ENCODE assay signal across 34 cellular contexts in the genomic region with DNA sequence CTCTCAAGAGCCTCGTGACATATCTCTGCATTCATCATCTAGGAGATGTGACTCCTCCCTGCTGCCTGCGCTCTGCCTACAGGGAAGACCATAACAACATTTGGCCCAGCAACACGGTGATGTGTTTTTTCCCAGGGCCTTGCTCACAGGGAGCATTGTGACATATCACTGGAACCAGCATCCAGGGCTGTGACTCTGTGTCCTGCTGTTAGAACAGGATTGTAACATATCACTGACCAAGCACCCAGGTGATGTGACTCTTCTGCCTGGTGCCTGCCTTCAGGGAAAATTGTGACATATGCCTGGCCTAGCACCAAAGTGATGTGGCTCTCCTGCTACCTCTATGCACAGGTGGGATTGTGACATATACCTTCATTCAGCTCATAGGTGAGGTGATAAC.
"Had no signal": no experiment of that assay in that cellular context is flagged by ENCODE, and none has a peak within 500 bp of the region (broad histone marks: within the 10 kb centered on the region; RNA-seq: fewer than 3 reads in every experiment).

No MANE protein-coding gene starts in this region.

- H3K27me3 ChIP-seq: MG63 had no signal

- H3K27ac ChIP-seq: KMS-11 had no signal

- H3K36me3 ChIP-seq: MG63 had no signal

- H3K9ac ChIP-seq: KMS-11 had no signal

- H3K4me2 ChIP-seq: KMS-11 had no signal

- DNase-seq: Karpas-422, Kasumi-1, MG63, MM.1S, MV-4-11, NCI-H1048, NCI-H1092, NCI-H1092 treated with DMSO at 0.1 percent for 48 hours, NCI-H1105, NCI-H1105 treated with DMSO at 0.1 percent for 48 hours, NCI-H1417, NCI-H1417 treated with DMSO at 0.1 percent for 48 hours, NCI-H1436, NCI-H1436 treated with DMSO at 0.1 percent for 48 hours, NCI-H146, NCI-H1694, NCI-H1694 treated with DMSO at 0.1 percent for 48 hours, NCI-H187, NCI-H187 treated with DMSO at 0.1 percent for 48 hours, NCI-H1930, NCI-H2029, NCI-H2029 treated with DMSO at 0.1 percent for 48 hours, NCI-H2081, NCI-H2081 treated with DMSO at 0.1 percent for 48 hours, NCI-H2107, NCI-H2171, NCI-H2171 treated with DMSO at 0.1 percent for 48 hours, NCI-H2227 treated with DMSO at 0.1 percent for 48 hours, NCI-H226, NCI-H345, NCI-H446, NCI-H446 treated with DMSO at 0.1 percent for 48 hours, NCI-H510A had no signal

- H3K9me3 ChIP-seq: MG63 had no signal

- H3K4me3 ChIP-seq: MG63 had no signal
